Comparison of ENCODE assay signal across 1 cellular context in the genomic region with DNA sequence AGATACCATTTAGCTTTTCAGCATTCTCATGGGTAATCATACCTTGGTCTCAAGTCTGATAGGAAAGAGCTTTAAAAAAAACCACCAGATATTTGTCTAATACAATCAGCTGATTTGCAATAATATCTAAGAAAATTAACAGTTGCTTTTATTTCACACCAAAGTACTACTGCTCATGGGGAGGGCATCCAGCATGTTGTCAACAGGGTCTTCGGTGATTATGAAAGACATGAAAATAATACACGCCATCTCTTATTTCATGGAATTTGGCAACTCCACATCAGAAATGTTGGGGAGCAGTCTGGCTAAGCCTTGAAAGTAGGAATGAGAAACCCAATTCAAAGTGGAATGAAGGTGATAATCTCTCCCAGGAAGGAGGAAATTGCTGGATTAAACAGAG.
TF ChIP-seq lines count a peak whose summit lies in the region.

No MANE protein-coding gene starts in this region.

TF ChIP-seq in IMR-90, 13 proteins besides CTCF, POLR2A, EP300 and RAD21:
- no peak for TF ChIP-seq SMC3 (IDR thresholded peaks at IDR 0.05; ENCODE audit: low read depth, low read length)
- no peak for TF ChIP-seq NFE2L2 (IDR thresholded peaks at IDR 0.05; ENCODE audit: low read depth, low read length)
- no peak for TF ChIP-seq CEBPB (IDR thresholded peaks at IDR 0.05; ENCODE audit: low read depth, low read length)
- TF ChIP-seq CHD1 (IDR thresholded peaks at IDR 0.05; ENCODE audit: low read depth, low read length) = no peak
- TF ChIP-seq BHLHE40 (IDR thresholded peaks at IDR 0.05; ENCODE audit: low read depth, low read length) = no peak
- no peak for TF ChIP-seq RFX5 (IDR thresholded peaks at IDR 0.05; ENCODE audit: low read depth, low read length)
- TF ChIP-seq MAFK (IDR thresholded peaks at IDR 0.05; ENCODE audit: low read depth, low read length) = no peak
- TF ChIP-seq, protein P1, sequence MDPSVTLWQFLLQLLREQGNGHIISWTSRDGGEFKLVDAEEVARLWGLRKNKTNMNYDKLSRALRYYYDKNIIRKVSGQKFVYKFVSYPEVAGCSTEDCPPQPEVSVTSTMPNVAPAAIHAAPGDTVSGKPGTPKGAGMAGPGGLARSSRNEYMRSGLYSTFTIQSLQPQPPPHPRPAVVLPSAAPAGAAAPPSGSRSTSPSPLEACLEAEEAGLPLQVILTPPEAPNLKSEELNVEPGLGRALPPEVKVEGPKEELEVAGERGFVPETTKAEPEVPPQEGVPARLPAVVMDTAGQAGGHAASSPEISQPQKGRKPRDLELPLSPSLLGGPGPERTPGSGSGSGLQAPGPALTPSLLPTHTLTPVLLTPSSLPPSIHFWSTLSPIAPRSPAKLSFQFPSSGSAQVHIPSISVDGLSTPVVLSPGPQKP (IDR thresholded peaks at IDR 0.05; ENCODE audit: borderline replicate concordance, low read depth, low read length) = no peak
- TF ChIP-seq FOS (IDR thresholded peaks at IDR 0.05; ENCODE audit: low read depth, low read length) = no peak
- TF ChIP-seq MAZ (IDR thresholded peaks at IDR 0.05; ENCODE audit: borderline replicate concordance, low read depth, low read length) = no peak
- TF ChIP-seq RCOR1 (IDR thresholded peaks at IDR 0.05; ENCODE audit: insufficient replicate concordance, low read length) = no peak
- TF ChIP-seq, protein P2, sequence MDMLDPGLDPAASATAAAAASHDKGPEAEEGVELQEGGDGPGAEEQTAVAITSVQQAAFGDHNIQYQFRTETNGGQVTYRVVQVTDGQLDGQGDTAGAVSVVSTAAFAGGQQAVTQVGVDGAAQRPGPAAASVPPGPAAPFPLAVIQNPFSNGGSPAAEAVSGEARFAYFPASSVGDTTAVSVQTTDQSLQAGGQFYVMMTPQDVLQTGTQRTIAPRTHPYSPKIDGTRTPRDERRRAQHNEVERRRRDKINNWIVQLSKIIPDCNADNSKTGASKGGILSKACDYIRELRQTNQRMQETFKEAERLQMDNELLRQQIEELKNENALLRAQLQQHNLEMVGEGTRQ (IDR thresholded peaks at IDR 0.05; ENCODE audit: low read depth, low read length) = no peak
- no peak for TF ChIP-seq MXI1 (IDR thresholded peaks at IDR 0.05; ENCODE audit: borderline replicate concordance, low read depth, low read length)
